ENCODE assay signal across 1 cellular context in the genomic region with DNA sequence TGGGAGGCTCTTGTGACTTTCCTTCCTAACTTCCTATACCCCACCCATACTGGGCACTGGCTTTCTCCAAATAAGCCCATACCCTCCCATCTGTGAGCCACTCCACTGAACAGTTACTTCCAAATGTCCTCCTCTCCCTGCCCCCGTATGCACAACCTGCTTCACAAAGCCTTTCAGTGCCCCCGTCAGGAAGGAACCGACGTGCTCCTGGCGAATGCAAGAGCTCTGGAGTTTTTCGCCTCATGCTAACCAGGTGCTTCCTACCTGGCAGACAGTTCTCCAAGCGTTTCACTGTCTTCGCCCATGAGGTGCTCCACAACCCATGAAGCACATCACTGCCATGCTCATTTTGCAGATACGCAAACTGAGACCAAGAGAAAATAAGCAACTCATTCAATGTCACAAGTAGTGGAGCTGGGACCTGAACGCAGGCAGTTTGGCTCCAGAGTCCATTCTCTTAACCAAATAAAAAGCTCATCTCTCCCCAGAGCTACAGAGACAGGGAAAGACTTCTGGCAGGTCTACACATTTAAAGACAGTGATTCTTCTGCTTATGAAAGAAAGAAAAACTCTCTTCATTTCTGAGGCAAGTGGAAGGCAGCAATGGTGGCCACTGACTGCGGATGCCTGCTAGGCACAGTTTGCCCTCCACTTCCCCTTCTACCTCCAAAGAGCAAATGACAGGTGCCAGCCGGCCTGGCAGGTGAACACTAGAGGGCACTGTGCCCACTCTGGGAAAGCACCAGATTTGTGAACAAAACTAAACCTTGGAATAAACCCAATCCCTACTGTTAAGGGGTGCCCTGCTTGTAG.
TF ChIP-seq lines count a peak whose summit lies in the region.

No MANE protein-coding gene starts in this region.

TF ChIP-seq in K562, 482 proteins besides CTCF, POLR2A, EP300 and RAD21:
- TF ChIP-seq XRCC5 (IDR thresholded peaks at IDR 0.05; ENCODE audit: low read depth, low read length) (0 out of 2 replicates have a peak, but pooled peaks have one; percentile 42), RCOR1 (IDR thresholded peaks at IDR 0.05; ENCODE audit: borderline replicate concordance in 1 of 2, low read depth in 2 of 2, low read length in 2 of 2) (0 out of 4 replicates have a peak, but pooled peaks of 1 of the 2 experiments have one; percentile 19), SIN3A (IDR thresholded peaks at IDR 0.05; ENCODE audit: borderline replicate concordance in 2 of 2, control insufficient read depth in 1 of 2, low read depth in 2 of 2, low read length in 2 of 2) (peak in 1 of 2 experiments; percentile 45; a peak in 1 of 4 replicates), TCF3 (CRISPR knock-in tag; IDR thresholded peaks at IDR 0.05) (0 out of 2 replicates have a peak, but pooled peaks have one; percentile 20), PCBP2 (IDR thresholded peaks at IDR 0.05; ENCODE audit: low read depth, low read length, poor library complexity, severe bottlenecking) (no peak), SPI1 (IDR thresholded peaks at IDR 0.05; ENCODE audit: borderline replicate concordance, low read depth, low read length) (peak; percentile 91), EHMT2 (IDR thresholded peaks at IDR 0.05) (no peak), CREBBP (IDR thresholded peaks at IDR 0.05; ENCODE audit: low read depth, low read length) (no peak), NFIC (IDR thresholded peaks at IDR 0.05) (peak; percentile 35), SMC3 (conservative IDR thresholded peaks at IDR 0.05; ENCODE audit: insufficient read depth, low read depth, low read length) (peak; percentile 68), ZNF239 (CRISPR knock-in tag; IDR thresholded peaks at IDR 0.05) (no peak), ARHGAP35 (IDR thresholded peaks at IDR 0.05; ENCODE audit: partially characterized antibody) (no peak), KLF16 (IDR thresholded peaks at IDR 0.05) (0 out of 2 replicates have a peak, but pooled peaks have one; percentile 40)
- TF ChIP-seq, protein P1, sequence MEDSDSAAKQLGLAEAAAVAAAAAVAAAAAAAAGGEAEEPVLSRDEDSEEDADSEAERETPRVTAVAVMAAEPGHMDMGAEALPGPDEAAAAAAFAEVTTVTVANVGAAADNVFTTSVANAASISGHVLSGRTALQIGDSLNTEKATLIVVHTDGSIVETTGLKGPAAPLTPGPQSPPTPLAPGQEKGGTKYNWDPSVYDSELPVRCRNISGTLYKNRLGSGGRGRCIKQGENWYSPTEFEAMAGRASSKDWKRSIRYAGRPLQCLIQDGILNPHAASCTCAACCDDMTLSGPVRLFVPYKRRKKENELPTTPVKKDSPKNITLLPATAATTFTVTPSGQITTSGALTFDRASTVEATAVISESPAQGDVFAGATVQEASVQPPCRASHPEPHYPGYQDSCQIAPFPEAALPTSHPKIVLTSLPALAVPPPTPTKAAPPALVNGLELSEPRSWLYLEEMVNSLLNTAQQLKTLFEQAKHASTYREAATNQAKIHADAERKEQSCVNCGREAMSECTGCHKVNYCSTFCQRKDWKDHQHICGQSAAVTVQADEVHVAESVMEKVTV (CRISPR knock-in tag; IDR thresholded peaks at IDR 0.05): peak; percentile 40; the same call in 1 of the 2 replicates
- TF ChIP-seq, protein P2, sequence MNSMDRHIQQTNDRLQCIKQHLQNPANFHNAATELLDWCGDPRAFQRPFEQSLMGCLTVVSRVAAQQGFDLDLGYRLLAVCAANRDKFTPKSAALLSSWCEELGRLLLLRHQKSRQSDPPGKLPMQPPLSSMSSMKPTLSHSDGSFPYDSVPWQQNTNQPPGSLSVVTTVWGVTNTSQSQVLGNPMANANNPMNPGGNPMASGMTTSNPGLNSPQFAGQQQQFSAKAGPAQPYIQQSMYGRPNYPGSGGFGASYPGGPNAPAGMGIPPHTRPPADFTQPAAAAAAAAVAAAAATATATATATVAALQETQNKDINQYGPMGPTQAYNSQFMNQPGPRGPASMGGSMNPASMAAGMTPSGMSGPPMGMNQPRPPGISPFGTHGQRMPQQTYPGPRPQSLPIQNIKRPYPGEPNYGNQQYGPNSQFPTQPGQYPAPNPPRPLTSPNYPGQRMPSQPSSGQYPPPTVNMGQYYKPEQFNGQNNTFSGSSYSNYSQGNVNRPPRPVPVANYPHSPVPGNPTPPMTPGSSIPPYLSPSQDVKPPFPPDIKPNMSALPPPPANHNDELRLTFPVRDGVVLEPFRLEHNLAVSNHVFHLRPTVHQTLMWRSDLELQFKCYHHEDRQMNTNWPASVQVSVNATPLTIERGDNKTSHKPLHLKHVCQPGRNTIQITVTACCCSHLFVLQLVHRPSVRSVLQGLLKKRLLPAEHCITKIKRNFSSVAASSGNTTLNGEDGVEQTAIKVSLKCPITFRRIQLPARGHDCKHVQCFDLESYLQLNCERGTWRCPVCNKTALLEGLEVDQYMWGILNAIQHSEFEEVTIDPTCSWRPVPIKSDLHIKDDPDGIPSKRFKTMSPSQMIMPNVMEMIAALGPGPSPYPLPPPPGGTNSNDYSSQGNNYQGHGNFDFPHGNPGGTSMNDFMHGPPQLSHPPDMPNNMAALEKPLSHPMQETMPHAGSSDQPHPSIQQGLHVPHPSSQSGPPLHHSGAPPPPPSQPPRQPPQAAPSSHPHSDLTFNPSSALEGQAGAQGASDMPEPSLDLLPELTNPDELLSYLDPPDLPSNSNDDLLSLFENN (IDR thresholded peaks at IDR 0.05; ENCODE audit: low read depth in 2 of 2, low read length in 2 of 2): no peak
- TF ChIP-seq, protein P3, sequence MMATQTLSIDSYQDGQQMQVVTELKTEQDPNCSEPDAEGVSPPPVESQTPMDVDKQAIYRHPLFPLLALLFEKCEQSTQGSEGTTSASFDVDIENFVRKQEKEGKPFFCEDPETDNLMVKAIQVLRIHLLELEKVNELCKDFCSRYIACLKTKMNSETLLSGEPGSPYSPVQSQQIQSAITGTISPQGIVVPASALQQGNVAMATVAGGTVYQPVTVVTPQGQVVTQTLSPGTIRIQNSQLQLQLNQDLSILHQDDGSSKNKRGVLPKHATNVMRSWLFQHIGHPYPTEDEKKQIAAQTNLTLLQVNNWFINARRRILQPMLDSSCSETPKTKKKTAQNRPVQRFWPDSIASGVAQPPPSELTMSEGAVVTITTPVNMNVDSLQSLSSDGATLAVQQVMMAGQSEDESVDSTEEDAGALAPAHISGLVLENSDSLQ (IDR thresholded peaks at IDR 0.05): 0 out of 2 replicates have a peak, but pooled peaks have one; percentile 20
- TF ChIP-seq, protein P4, sequence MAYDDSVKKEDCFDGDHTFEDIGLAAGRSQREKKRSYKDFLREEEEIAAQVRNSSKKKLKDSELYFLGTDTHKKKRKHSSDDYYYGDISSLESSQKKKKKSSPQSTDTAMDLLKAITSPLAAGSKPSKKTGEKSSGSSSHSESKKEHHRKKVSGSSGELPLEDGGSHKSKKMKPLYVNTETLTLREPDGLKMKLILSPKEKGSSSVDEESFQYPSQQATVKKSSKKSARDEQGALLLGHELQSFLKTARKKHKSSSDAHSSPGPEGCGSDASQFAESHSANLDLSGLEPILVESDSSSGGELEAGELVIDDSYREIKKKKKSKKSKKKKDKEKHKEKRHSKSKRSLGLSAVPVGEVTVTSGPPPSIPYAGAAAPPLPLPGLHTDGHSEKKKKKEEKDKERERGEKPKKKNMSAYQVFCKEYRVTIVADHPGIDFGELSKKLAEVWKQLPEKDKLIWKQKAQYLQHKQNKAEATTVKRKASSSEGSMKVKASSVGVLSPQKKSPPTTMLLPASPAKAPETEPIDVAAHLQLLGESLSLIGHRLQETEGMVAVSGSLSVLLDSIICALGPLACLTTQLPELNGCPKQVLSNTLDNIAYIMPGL (CRISPR knock-in tag; IDR thresholded peaks at IDR 0.05): no peak
